Comparison of ENCODE assay signal across 22 cellular contexts in the genomic region with DNA sequence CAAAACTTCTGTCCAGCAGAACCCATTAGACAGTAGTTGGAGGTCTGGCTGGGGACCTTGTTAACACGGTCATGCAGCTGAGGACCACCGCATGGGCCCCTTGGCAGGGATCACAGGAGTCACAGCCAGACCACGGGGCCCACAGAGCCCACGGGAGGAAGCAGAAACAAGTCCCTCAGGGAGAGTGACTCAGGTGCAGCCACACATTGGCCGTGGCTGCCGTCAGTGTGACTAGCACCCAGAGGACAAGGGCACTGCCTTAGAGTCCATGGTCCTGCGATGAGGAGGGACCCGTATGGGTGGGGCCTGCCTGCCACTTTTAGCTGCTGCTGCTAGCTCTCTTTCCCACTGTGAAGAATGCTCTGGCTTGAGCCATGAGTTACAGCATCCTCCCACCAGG. TPM values are rescaled to one million over a fixed set of nuclear protein-coding genes. Genes with fewer than 3 reads are reported as not detected.
A peak's percentile ranks its signal among the peaks of the same experiment; 100 is the strongest.
DNase-seq lines count a peak whose midpoint lies in the region; ATAC-seq, FAIRE-seq and TF ChIP-seq lines count a peak whose summit lies in the region.
"Had no signal": no experiment of that assay in that cellular context is flagged by ENCODE, and none has a peak within 500 bp of the region (broad histone marks: within the 10 kb centered on the region; RNA-seq: fewer than 3 reads in every experiment).

No MANE protein-coding gene starts in this region.

- POLR2A ChIA-PET in HepG2 (lab: Yijun Ruan, JAX): no interaction called here
- POLR2A ChIA-PET in CD4-positive, alpha-beta memory T cell (lab: Charles Lee; ENCODE audit: partially characterized antibody): no interaction called here

- no peak for TF ChIP-seq CTCF in NB4 (IDR thresholded peaks at IDR 0.05; ENCODE audit: low read depth, low read length)
- no peak for TF ChIP-seq CTCF in HepG2 (CRISPR knock-in tag; IDR thresholded peaks at IDR 0.05)

- H3K9ac ChIP-seq in HepG2 (ENCODE audit: insufficient read depth, low read depth, low read length): no peak overlapping the region

- H3K4me1 Mint-ChIP-seq in activated naive CD8-positive, alpha-beta T cell treated with anti-CD3 and anti-CD28 coated beads, Interleukin-2, amount 50 U/mL, for 24 hours: peaks cover 10% of the 10 kb centered on the region
- H3K4me1 Mint-ChIP-seq in activated naive CD8-positive, alpha-beta T cell treated with anti-CD3 and anti-CD28 coated beads for 36 hours: peaks cover 6% of the 10 kb centered on the region
- peaks cover 8% of the 10 kb centered on the region for H3K4me1 Mint-ChIP-seq in stimulated activated effector memory CD8-positive, alpha-beta T cell treated with anti-CD3 and anti-CD28 coated beads, Interleukin-12 subunit alpha, Interleukin-12 subunit beta, amount 100 ng/mL, for 72 hours
- peaks cover 3 to 19% (median 7%) of the 10 kb centered on the region in 4 donors for H3K4me1 Mint-ChIP-seq in CD4-positive, alpha-beta memory T cell

- no peaks in the 10 kb centered on the region for H3K79me2 ChIP-seq in HepG2 (ENCODE audit: insufficient read depth, low read length)

- TF ChIP-seq EP300 in HepG2 (IDR thresholded peaks at IDR 0.05; ENCODE audit: low read depth in 2 of 2, low read length in 2 of 2): no peak
- TF ChIP-seq EP300 in HepG2 (CRISPR knock-in tag; IDR thresholded peaks at IDR 0.05; ENCODE audit: borderline replicate concordance): no peak

- no peak overlapping the region for H3K27ac Mint-ChIP-seq in activated naive CD8-positive, alpha-beta T cell treated with anti-CD3 and anti-CD28 coated beads, Interleukin-2, amount 50 U/mL, for 24 hours
- H3K27ac Mint-ChIP-seq in activated naive CD8-positive, alpha-beta T cell treated with anti-CD3 and anti-CD28 coated beads for 36 hours: no peak overlapping the region
- H3K27ac Mint-ChIP-seq in stimulated activated effector memory CD8-positive, alpha-beta T cell treated with anti-CD3 and anti-CD28 coated beads, Interleukin-12 subunit alpha, Interleukin-12 subunit beta, amount 100 ng/mL, for 72 hours: no peak overlapping the region
- H3K27ac Mint-ChIP-seq in CD4-positive, alpha-beta memory T cell: no peak overlapping the region
- H3K27ac Mint-ChIP-seq: CD8-positive, alpha-beta T cell; HFFc6; IgD-negative memory B cell had no signal

- TF ChIP-seq RAD21 in HepG2 (CRISPR knock-in tag; IDR thresholded peaks at IDR 0.05): no peak

- no peak for FAIRE-seq in HepG2 (lab: Jason Lieb, UNC)
- FAIRE-seq: D721Med, GM12892 had no signal

- H3K27me3 Mint-ChIP-seq in activated naive CD8-positive, alpha-beta T cell treated with anti-CD3 and anti-CD28 coated beads, Interleukin-2, amount 50 U/mL, for 24 hours: peaks cover 7% of the 10 kb centered on the region
- peaks cover 9% of the 10 kb centered on the region for H3K27me3 Mint-ChIP-seq in activated naive CD8-positive, alpha-beta T cell treated with anti-CD3 and anti-CD28 coated beads for 36 hours
- no peaks in the 10 kb centered on the region for H3K27me3 Mint-ChIP-seq in CD4-positive, alpha-beta memory T cell

- no TSS peak for BruUV-seq in HepG2 (replicated peaks; lab: Mats Ljungman, UMichigan)

- no peaks in the 10 kb centered on the region for H3K36me3 Mint-ChIP-seq in activated naive CD8-positive, alpha-beta T cell treated with anti-CD3 and anti-CD28 coated beads, Interleukin-2, amount 50 U/mL, for 24 hours (ENCODE audit: low read depth)
- no peaks in the 10 kb centered on the region for H3K36me3 Mint-ChIP-seq in activated naive CD8-positive, alpha-beta T cell treated with anti-CD3 and anti-CD28 coated beads for 36 hours
- H3K36me3 Mint-ChIP-seq in stimulated activated effector memory CD8-positive, alpha-beta T cell treated with anti-CD3 and anti-CD28 coated beads, Interleukin-12 subunit alpha, Interleukin-12 subunit beta, amount 100 ng/mL, for 72 hours: no peaks in the 10 kb centered on the region
- no peaks in the 10 kb centered on the region for H3K36me3 Mint-ChIP-seq in CD4-positive, alpha-beta memory T cell
- H3K36me3 Mint-ChIP-seq: CD8-positive, alpha-beta T cell; IgD-negative memory B cell had no signal

- no peak overlapping the region for H3K4me2 ChIP-seq in HepG2 (ENCODE audit: low read depth, low read length)

- H4K20me1 ChIP-seq in HepG2 (ENCODE audit: insufficient read depth, low read length): no peaks in the 10 kb centered on the region

- no peaks in the 10 kb centered on the region for H3K36me3 ChIP-seq in HepG2 (replicated peaks in 1 of 2; ENCODE audit: control insufficient read depth in 1 of 2, insufficient read depth in 2 of 2, low read length in 2 of 2)
- no peaks in the 10 kb centered on the region for H3K36me3 ChIP-seq in CD4-positive, alpha-beta memory T cell (ENCODE audit: insufficient read depth, low read length)

- peaks cover 8 to 45% of the 10 kb centered on the region in 2 experiments; a peak in 4 of 5 replicates for H3K27me3 ChIP-seq in HepG2 (ENCODE audit: control insufficient read depth in 1 of 2, insufficient read depth in 2 of 2, low read length in 2 of 2)
- H3K27me3 ChIP-seq in CD4-positive, alpha-beta memory T cell (ENCODE audit: insufficient read depth, low read length): no peaks in the 10 kb centered on the region

- H3K9me3 Mint-ChIP-seq in activated naive CD8-positive, alpha-beta T cell treated with anti-CD3 and anti-CD28 coated beads, Interleukin-2, amount 50 U/mL, for 24 hours: no peaks in the 10 kb centered on the region
- no peaks in the 10 kb centered on the region for H3K9me3 Mint-ChIP-seq in activated naive CD8-positive, alpha-beta T cell treated with anti-CD3 and anti-CD28 coated beads for 36 hours
- H3K9me3 Mint-ChIP-seq in stimulated activated effector memory CD8-positive, alpha-beta T cell treated with anti-CD3 and anti-CD28 coated beads, Interleukin-12 subunit alpha, Interleukin-12 subunit beta, amount 100 ng/mL, for 72 hours: no peaks in the 10 kb centered on the region
- H3K9me3 Mint-ChIP-seq in CD4-positive, alpha-beta memory T cell: no peaks in the 10 kb centered on the region
- H3K9me3 Mint-ChIP-seq: CD8-positive, alpha-beta T cell; HFFc6 had no signal

- CTCF ChIA-PET in HepG2 (lab: Yijun Ruan, JAX; ENCODE audit: low intra/inter-chr PET ratio, low total read pairs): no interaction called here
- CTCF ChIA-PET in CD4-positive, alpha-beta memory T cell (lab: Charles Lee; ENCODE audit: partially characterized antibody): no interaction called here

- no peak overlapping the region for H3K27ac ChIP-seq in HepG2 (ENCODE audit: extremely low read length, insufficient read depth, low read length)
- no peak overlapping the region for H3K27ac ChIP-seq in CD4-positive, alpha-beta memory T cell (ENCODE audit: low read depth, low read length)
- H3K27ac ChIP-seq: 22Rv1, C4-2B had no signal

- TF ChIP-seq POLR2A in NB4 (IDR thresholded peaks at IDR 0.05; ENCODE audit: extremely low read depth, insufficient read length): no peak
- no peak for TF ChIP-seq POLR2A in HepG2 (IDR thresholded peaks at IDR 0.05; ENCODE audit: insufficient read depth in 1 of 2, low read depth in 2 of 2, low read length in 2 of 2)

- no peaks in the 10 kb centered on the region for H3K4me1 ChIP-seq in HepG2 (ENCODE audit: insufficient read depth, low read length)
- peaks cover 3% of the 10 kb centered on the region for H3K4me1 ChIP-seq in CD4-positive, alpha-beta memory T cell (ENCODE audit: insufficient read depth, low read length)

- in situ Hi-C loops in HepG2 (cut with HindIII; ENCODE audit: extremely low pct_ligation_motif_present, low pct_unique_long_range_greater_than_20kb): no loop called here

- H3K4me3 ChIP-seq in NB4 (ENCODE audit: low read depth, low read length): no peak overlapping the region
- H3K4me3 ChIP-seq in HepG2 (replicated peaks in 1 of 3; ENCODE audit: insufficient read depth in 1 of 3, low read depth in 2 of 3, low read length in 3 of 3): no peak overlapping the region
- no peak overlapping the region for H3K4me3 ChIP-seq in CD4-positive, alpha-beta memory T cell (ENCODE audit: low read length in 2 of 2)

- no peak overlapping the region for H3K4me3 Mint-ChIP-seq in activated naive CD8-positive, alpha-beta T cell treated with anti-CD3 and anti-CD28 coated beads, Interleukin-2, amount 50 U/mL, for 24 hours
- H3K4me3 Mint-ChIP-seq in activated naive CD8-positive, alpha-beta T cell treated with anti-CD3 and anti-CD28 coated beads for 36 hours: no peak overlapping the region
- H3K4me3 Mint-ChIP-seq in stimulated activated effector memory CD8-positive, alpha-beta T cell treated with anti-CD3 and anti-CD28 coated beads, Interleukin-12 subunit alpha, Interleukin-12 subunit beta, amount 100 ng/mL, for 72 hours: no peak overlapping the region
- no peak overlapping the region for H3K4me3 Mint-ChIP-seq in CD4-positive, alpha-beta memory T cell
- H3K4me3 Mint-ChIP-seq: CD8-positive, alpha-beta T cell; HFFc6; IgD-negative memory B cell had no signal

- no peak overlapping the region for H2AFZ ChIP-seq in HepG2 (ENCODE audit: low read length)

- H3K9me3 ChIP-seq in HepG2 (ENCODE audit: low read length): no peaks in the 10 kb centered on the region
- no peaks in the 10 kb centered on the region for H3K9me3 ChIP-seq in CD4-positive, alpha-beta memory T cell (ENCODE audit: control insufficient read depth in 1 of 2, low read length in 2 of 2)

- WGBS in HepG2 (ENCODE audit: low lambda C conversion rate): 59% methylated on average over 6 of the region's 8 CpGs

- no peak for DNase-seq in activated naive CD8-positive, alpha-beta T cell treated with anti-CD3 and anti-CD28 coated beads, Interleukin-2, amount 50 U/mL, for 24 hours
- no peak for DNase-seq in activated naive CD8-positive, alpha-beta T cell treated with anti-CD3 and anti-CD28 coated beads for 36 hours
- DNase-seq in NB4 (ENCODE audit: low read depth) (peak; percentile 52), HepG2 (ENCODE audit: low spot score) (no peak), NCI-H146 (lab: John Stamatoyannopoulos, UW) (no peak), C1 segment of cervical spinal cord (lab: John Stamatoyannopoulos, UW) (no peak)
- DNase-seq in stimulated activated effector memory CD8-positive, alpha-beta T cell treated with anti-CD3 and anti-CD28 coated beads, Interleukin-12 subunit alpha, Interleukin-12 subunit beta, amount 100 ng/mL, for 72 hours (ENCODE audit: low spot score in 2 of 2): no peak
- DNase-seq in CD4-positive, alpha-beta memory T cell: no peak
- DNase-seq: AML-193; CD8-positive, alpha-beta T cell; COR-L47; DMS153; DMS79 treated with DMSO at 0.1 percent for 48 hours; GDM1; HCEC 1CT; HFFc6 had no signal

- intact Hi-C loops in HepG2 (cut with micrococcal nuclease; ENCODE audit: unreplicated experiment): loop anchor here (10.0 kb wide), 1 partner anchor 456 kb away; no protein-coding TSS in a partner anchor
- intact Hi-C loops in CD4-positive, alpha-beta memory T cell (cut with micrococcal nuclease): no loop called here

- ATAC-seq in activated naive CD8-positive, alpha-beta T cell treated with anti-CD3 and anti-CD28 coated beads, Interleukin-2, amount 50 U/mL, for 24 hours: peak; percentile 28
- peak; percentile 43 for ATAC-seq in HepG2
- peak; percentile 42 for ATAC-seq in stimulated activated effector memory CD8-positive, alpha-beta T cell treated with anti-CD3 and anti-CD28 coated beads, Interleukin-12 subunit alpha, Interleukin-12 subunit beta, amount 100 ng/mL, for 72 hours
- ATAC-seq: CD8-positive, alpha-beta T cell had no signal

RNA-seq across cellular contexts. Expression of gene RFX8, which starts 5.9 kb away (rescaled TPM):
- not detected for total RNA-seq in activated naive CD8-positive, alpha-beta T cell treated with anti-CD3 and anti-CD28 coated beads for 36 hours
- total RNA-seq in HepG2 (2016; rRNA removed; fragmentation: Illumina TruSeq; extraction: Trizol): not detected in 2 replicates
- total RNA-seq in HepG2 (2016; cell fraction: cytosol; rRNA removed; fragmentation: Illumina TruSeq; extraction: Trizol; ENCODE audit: low read depth): not detected in 2 replicates
- total RNA-seq in HepG2 (2016; cell fraction: insoluble cytoplasmic fraction; rRNA removed; fragmentation: Illumina TruSeq; extraction: Trizol): not detected in 2 replicates
- total RNA-seq in HepG2 (2016; cell fraction: membrane; rRNA removed; fragmentation: Illumina TruSeq; extraction: Trizol): not detected in 2 replicates
- not detected in 2 replicates for total RNA-seq in HepG2 (2016; cell fraction: nucleus; rRNA removed; fragmentation: Illumina TruSeq; extraction: Trizol)
- not detected in 2 replicates for polyA plus RNA-seq in HepG2 (2011; rRNA removed)
- polyA plus RNA-seq in HepG2 (2011; cell fraction: cytosol; rRNA removed): not detected in 2 replicates
- not detected in 2 replicates for polyA plus RNA-seq in HepG2 (2011; cell fraction: nucleus; rRNA removed)
- not detected in 2 replicates for polyA plus RNA-seq in HepG2 (2012)
- not detected in 2 replicates for polyA plus RNA-seq in HepG2 (2016; cell fraction: cytosol; fragmentation: Illumina TruSeq; extraction: Trizol; ENCODE audit: low read depth)
- not detected in 2 replicates for polyA plus RNA-seq in HepG2 (2016; cell fraction: insoluble cytoplasmic fraction; fragmentation: Illumina TruSeq; extraction: Trizol; ENCODE audit: low read depth)
- not detected in 2 replicates for polyA plus RNA-seq in HepG2 (2016; cell fraction: membrane; fragmentation: Illumina TruSeq; extraction: Trizol; ENCODE audit: low read depth)
- not detected in 2 replicates for polyA plus RNA-seq in HepG2 (2016; cell fraction: nucleus; fragmentation: Illumina TruSeq; extraction: Trizol; ENCODE audit: insufficient read depth, low read depth)
- not detected in 2 replicates for polyA minus RNA-seq in HepG2 (2011; rRNA and poly(A)+ RNA removed; ENCODE audit: low replicate concordance)
- polyA minus RNA-seq in HepG2 (2011; cell fraction: cytosol; rRNA and poly(A)+ RNA removed): not detected in 2 replicates
- polyA minus RNA-seq in HepG2 (2011; cell fraction: nucleus; rRNA and poly(A)+ RNA removed): not detected in 2 replicates
- total RNA-seq in CD4-positive, alpha-beta memory T cell: 1 to 10 TPM; 1.2 to 1.3 TPM
- not detected for polyA plus RNA-seq in CD4-positive, alpha-beta memory T cell
- total RNA-seq: CD8-positive, alpha-beta T cell; H4 had no signal
- polyA plus RNA-seq: IgD-negative memory B cell had no signal
